ENCODE assay signal across 12 cellular contexts in genomic region chr14:103267226-103267625, GRCh38.
DNase-seq lines count a peak whose midpoint lies in the region; ATAC-seq and TF ChIP-seq lines count a peak whose summit lies in the region.
"Had no signal": no experiment of that assay in that cellular context is flagged by ENCODE, and none has a peak within 500 bp of the region (broad histone marks: within the 10 kb centered on the region; RNA-seq: fewer than 3 reads in every experiment).

No MANE protein-coding gene starts in this region.

- H3K4me3 Mint-ChIP-seq in nephron = no peak overlapping the region
- H3K4me3 Mint-ChIP-seq in type B pancreatic cell = no peak overlapping the region
- H3K4me3 Mint-ChIP-seq: CD4-positive, CD25-positive, alpha-beta regulatory T cell; IgD-negative memory B cell had no signal

- no peaks in the 10 kb centered on the region for H3K36me3 Mint-ChIP-seq in nephron (ENCODE audit: low read depth)
- H3K36me3 Mint-ChIP-seq in type B pancreatic cell = no peaks in the 10 kb centered on the region
- H3K36me3 Mint-ChIP-seq: CD4-positive, CD25-positive, alpha-beta regulatory T cell; IgD-negative memory B cell had no signal

- peak overlapping the region; percentile 32 to 76 (median 50) for H3K27ac Mint-ChIP-seq in nephron
- no peak overlapping the region for H3K27ac Mint-ChIP-seq in type B pancreatic cell
- H3K27ac Mint-ChIP-seq: CD4-positive, CD25-positive, alpha-beta regulatory T cell had no signal

- peak; percentile 26 for DNase-seq in activated CD8-positive, alpha-beta memory T cell treated with anti-CD3 and anti-CD28 coated beads for 24 hours
- DNase-seq in activated CD8-positive, alpha-beta memory T cell treated with anti-CD3 and anti-CD28 coated beads, Interleukin-2, amount 50 U/mL, for 48 hours = no peak
- peak; percentile 27 for DNase-seq in ecto neural progenitor cell (ENCODE audit: low spot score)
- DNase-seq in NCI-H226 = no peak
- no peak for DNase-seq in type B pancreatic cell (ENCODE audit: extremely low spot score, unreplicated experiment)
- DNase-seq in stimulated activated CD4-positive, alpha-beta T cell treated with anti-CD3 and anti-CD28 coated beads, Interleukin-12 subunit alpha, Interleukin-12 subunit beta, amount 100 ng/mL, for 4 hours = no peak
- DNase-seq: CD4-positive, CD25-positive, alpha-beta regulatory T cell; DMS53; H7 had no signal

- H3K27me3 Mint-ChIP-seq in nephron (ENCODE audit: low read depth) (peaks cover 10% of the 10 kb centered on the region), type B pancreatic cell (peaks cover 13% of the 10 kb centered on the region)

- no peak for ATAC-seq in HG02885 (IDR thresholded peaks at IDR 0.05; ENCODE audit: poor library complexity, unreplicated experiment)

- H3K9me3 Mint-ChIP-seq in nephron (peaks cover 3% of the 10 kb centered on the region), type B pancreatic cell (no peaks in the 10 kb centered on the region)

- TF ChIP-seq CTCF in nephron (IDR thresholded peaks at IDR 0.05; ENCODE audit: unreplicated experiment in 3 of 3) (no peak), type B pancreatic cell (conservative IDR thresholded peaks at IDR 0.05) (no peak)

- H3K4me1 Mint-ChIP-seq in nephron (peaks cover 9% of the 10 kb centered on the region), type B pancreatic cell (ENCODE audit: unreplicated experiment) (peaks cover 9% of the 10 kb centered on the region)
- H3K4me1 Mint-ChIP-seq: CD4-positive, CD25-positive, alpha-beta regulatory T cell; IgD-negative memory B cell had no signal

Comparison
In these comparisons a context has a peak if more than half of its experiments do, and no peak if none do; other contexts are left out.
1. DNase-seq: peak in activated CD8-positive, alpha-beta memory T cell treated with anti-CD3 and anti-CD28 coated beads for 24 hours (single experiment) and ecto neural progenitor cell (single experiment); none in activated CD8-positive, alpha-beta memory T cell treated with anti-CD3 and anti-CD28 coated beads, Interleukin-2, amount 50 U/mL, for 48 hours (single experiment), NCI-H226 (single experiment), type B pancreatic cell (single experiment) and stimulated activated CD4-positive, alpha-beta T cell treated with anti-CD3 and anti-CD28 coated beads, Interleukin-12 subunit alpha, Interleukin-12 subunit beta, amount 100 ng/mL, for 4 hours (single experiment).